8 cellular contexts compared by ENCODE assay signal in the genomic region with DNA sequence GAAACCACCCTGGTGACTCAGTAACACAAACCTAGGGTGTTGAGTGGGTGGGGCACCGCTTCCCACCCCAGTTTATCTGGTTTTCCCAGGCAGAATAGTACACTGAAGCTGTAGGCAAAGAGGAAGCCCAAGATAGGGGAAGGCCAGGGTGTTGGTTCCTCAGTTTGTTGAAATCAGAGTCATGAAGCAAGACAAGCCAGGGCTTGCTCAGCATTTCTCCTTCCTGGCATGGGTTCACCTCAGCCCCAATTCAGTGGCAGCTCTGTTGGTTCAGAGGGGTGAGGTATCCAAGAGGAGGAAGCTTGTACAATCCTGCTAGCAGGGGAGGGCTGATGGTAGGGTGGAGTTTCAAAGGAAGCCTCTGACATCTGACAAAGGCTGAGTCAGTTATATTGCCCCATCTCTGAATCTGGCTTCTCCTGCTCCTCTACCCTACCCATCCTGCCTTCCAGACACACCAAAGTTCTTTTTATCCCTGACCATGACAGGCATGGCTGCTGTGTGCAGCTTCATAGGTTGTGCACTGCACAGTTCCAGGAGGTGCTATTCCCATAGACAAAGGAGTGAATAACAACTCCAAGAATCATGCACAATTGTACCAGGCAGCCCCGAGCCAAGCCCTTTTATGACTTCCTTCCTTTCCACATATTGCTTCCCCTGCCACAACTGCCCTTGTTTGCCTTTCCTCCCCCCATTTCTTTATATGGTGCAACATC. TPM values are rescaled to one million over a fixed set of nuclear protein-coding genes. Genes with fewer than 3 reads are reported as not detected.
DNase-seq lines count a peak whose midpoint lies in the region; ATAC-seq lines count a peak whose summit lies in the region.

No MANE protein-coding gene starts in this region.

- DNase-seq in H4 (ENCODE audit: low spot score) (peak; percentile 16), SKM-1 (lab: John Stamatoyannopoulos, UW; ENCODE audit: unreplicated experiment) (peak; percentile 98), head of caudate nucleus (peak in 32 of 42 donors; percentile 11 to 75 (median 44)), cerebellar cortex (ENCODE audit: low spot score) (no peak)
- DNase-seq in stimulated activated CD4-positive, alpha-beta T cell treated with anti-CD3 and anti-CD28 coated beads, Interleukin-2, amount 100 ng/mL, for 48 hours: no peak

- ATAC-seq in HG02798 (IDR thresholded peaks at IDR 0.05; ENCODE audit: poor library complexity, unreplicated experiment) (no peak), HG02588 (IDR thresholded peaks at IDR 0.05; ENCODE audit: unreplicated experiment) (no peak)

- H3K9me3 ChIP-seq in skeletal muscle satellite cell (replicated peaks; ENCODE audit: low read length): no peaks in the 10 kb centered on the region

- no peaks in the 10 kb centered on the region for H3K27me3 ChIP-seq in skeletal muscle satellite cell (ENCODE audit: control insufficient read depth, insufficient read depth, low read length)

- no peak overlapping the region for H3K4me3 ChIP-seq in skeletal muscle satellite cell (ENCODE audit: low read length)

- peak overlapping the region; percentile 26 for H3K9ac ChIP-seq in skeletal muscle satellite cell (ENCODE audit: low read depth, low read length)

- peaks cover 27% of the 10 kb centered on the region for H3K4me1 ChIP-seq in skeletal muscle satellite cell (ENCODE audit: control insufficient read depth, insufficient read depth, low read length)

- H3K36me3 ChIP-seq in skeletal muscle satellite cell (ENCODE audit: insufficient read depth, low read length): no peaks in the 10 kb centered on the region

- intact Hi-C loops in head of caudate nucleus (cut with DNase I): no loop called here

- H3K4me2 ChIP-seq in skeletal muscle satellite cell (ENCODE audit: low read length): peak overlapping the region; percentile 59

RNA-seq across cellular contexts. Expression of gene RAB10, which starts 24.9 kb away (rescaled TPM):
- 42.6 and 61.1 TPM in 2 replicates for total RNA-seq in H4 (2014; rRNA removed; shearing (Covaris generic))
- 144 and 152 TPM in 2 replicates for total RNA-seq in skeletal muscle satellite cell (2012; rRNA removed)

RNA-seq across cellular contexts. Expression of gene KIF3C, which starts 26.7 kb away (rescaled TPM):
- total RNA-seq in H4 (2014; rRNA removed; shearing (Covaris generic)): 3.5 and 3.7 TPM in 2 replicates
- total RNA-seq in skeletal muscle satellite cell (2012; rRNA removed): 6.8 and 8.7 TPM in 2 replicates

Comparison
In these comparisons a context has a peak if more than half of its experiments do, and no peak if none do; other contexts are left out.
1. DNase-seq: peak in H4 (single experiment), SKM-1 (single experiment) and head of caudate nucleus (32 of 42); none in stimulated activated CD4-positive, alpha-beta T cell treated with anti-CD3 and anti-CD28 coated beads, Interleukin-2, amount 100 ng/mL, for 48 hours (0 of 2) and cerebellar cortex (single experiment).